In genomic region chr2:226742346-226742745, GRCh38 we compare ENCODE assay signal across 12 cellular contexts. TPM values are rescaled to one million over a fixed set of nuclear protein-coding genes. Genes with fewer than 3 reads are reported as not detected.
DNase-seq lines count a peak whose midpoint lies in the region; ATAC-seq, FAIRE-seq and TF ChIP-seq lines count a peak whose summit lies in the region.
"Had no signal": no experiment of that assay in that cellular context is flagged by ENCODE, and none has a peak within 500 bp of the region (broad histone marks: within the 10 kb centered on the region; RNA-seq: fewer than 3 reads in every experiment).

No MANE protein-coding gene starts in this region.

- H3K27me3 ChIP-seq in astrocyte (ENCODE audit: insufficient read depth, low read length) (no peaks in the 10 kb centered on the region), right cardiac atrium (ENCODE audit: control insufficient read depth, insufficient read depth) (no peaks in the 10 kb centered on the region), psoas muscle (ENCODE audit: insufficient read depth in 3 of 3, low read length in 2 of 3) (no peaks in the 10 kb centered on the region), foreskin keratinocyte (no peaks in the 10 kb centered on the region)

- H3K27ac ChIP-seq in astrocyte (ENCODE audit: low read depth, low read length) (peak overlapping the region; percentile 16), right cardiac atrium (ENCODE audit: low read length) (peak overlapping the region; percentile 69), psoas muscle (peak overlapping the region; percentile 91), foreskin keratinocyte (no peak overlapping the region)

- 22% methylated on average over 5 of the region's 5 CpGs for WGBS in right cardiac atrium
- 18 to 40% (median 24%) methylated on average over 5 of the region's 5 CpGs for WGBS in psoas muscle, 3 donors

- peaks cover 14% of the 10 kb centered on the region for H3K4me1 Mint-ChIP-seq in astrocyte (ENCODE audit: low read depth, unreplicated experiment)
- H3K4me1 Mint-ChIP-seq: memory B cell had no signal

- no peak for FAIRE-seq in astrocyte (lab: Jason Lieb, UNC)

- peak overlapping the region; percentile 21 for H3K4me2 ChIP-seq in astrocyte (ENCODE audit: low read length)

- peaks cover 98% of the 10 kb centered on the region for H3K79me2 ChIP-seq in astrocyte (ENCODE audit: insufficient read depth, low read length)

- H4K20me1 ChIP-seq in astrocyte (ENCODE audit: insufficient read depth, low read length) = peaks cover 52% of the 10 kb centered on the region

- no peak overlapping the region for H2AFZ ChIP-seq in astrocyte (ENCODE audit: low read depth, low read length)

- ATAC-seq in right cardiac atrium (peak; percentile 89 to 92), psoas muscle (peak; percentile 74 to 91 (median 89)), foreskin keratinocyte (no peak)
- ATAC-seq: activated naive CD8-positive, alpha-beta T cell treated with anti-CD3 and anti-CD28 coated beads, Interleukin-2, amount 50 U/mL, for 24 hours had no signal

- H3K27ac Mint-ChIP-seq in astrocyte (ENCODE audit: unreplicated experiment) = no peak overlapping the region
- H3K27ac Mint-ChIP-seq: activated naive CD8-positive, alpha-beta T cell treated with anti-CD3 and anti-CD28 coated beads, Interleukin-2, amount 50 U/mL, for 24 hours; stimulated activated naive CD8-positive, alpha-beta T cell treated with anti-CD3 and anti-CD28 coated beads, Interleukin-15, Interleukin-2, amounts not matched to agents 100 ng/mL and 50 ng/mL, for 24 hours had no signal

- intact Hi-C loops in right cardiac atrium (cut with DNase I) = loop anchor here in 1 of 4 donors (10.0 kb wide), 1 partner anchor 52 kb away; the partner anchor contains the start of gene IRS1
- intact Hi-C loops in psoas muscle (cut with DNase I) = loop anchor here (2.0 to 5.0 kb wide), 2 partner anchors 14 to 55 kb away; partner anchors contain the start of gene IRS1 (in 1 of the 2)

- DNase-seq in AG10803 (ENCODE audit: low read depth) (peak; percentile 31), astrocyte (ENCODE audit: low read depth) (peak; percentile 40), right cardiac atrium (peak; percentile 52 to 79 (median 62)), psoas muscle (peak; percentile 40 to 69), NCI-H748 (lab: John Stamatoyannopoulos, UW; ENCODE audit: unreplicated experiment) (no peak), SW 1271 (lab: John Stamatoyannopoulos, UW) (no peak), NCI-H510A (lab: John Stamatoyannopoulos, UW) (no peak), foreskin keratinocyte (no peak)
- DNase-seq: activated naive CD8-positive, alpha-beta T cell treated with anti-CD3 and anti-CD28 coated beads, Interleukin-2, amount 50 U/mL, for 24 hours; NCI-H774 had no signal

- peaks cover 23% of the 10 kb centered on the region for H3K36me3 Mint-ChIP-seq in astrocyte (ENCODE audit: low read depth, unreplicated experiment)
- H3K36me3 Mint-ChIP-seq: memory B cell had no signal

- H3K9me3 Mint-ChIP-seq in astrocyte (ENCODE audit: unreplicated experiment) = peaks cover 3% of the 10 kb centered on the region
- H3K9me3 Mint-ChIP-seq: activated naive CD8-positive, alpha-beta T cell treated with anti-CD3 and anti-CD28 coated beads, Interleukin-2, amount 50 U/mL, for 24 hours; memory B cell; stimulated activated naive CD8-positive, alpha-beta T cell treated with anti-CD3 and anti-CD28 coated beads, Interleukin-15, Interleukin-2, amounts not matched to agents 100 ng/mL and 50 ng/mL, for 24 hours had no signal

- no peak overlapping the region for H3K4me3 Mint-ChIP-seq in astrocyte (ENCODE audit: unreplicated experiment)
- H3K4me3 Mint-ChIP-seq: activated naive CD8-positive, alpha-beta T cell treated with anti-CD3 and anti-CD28 coated beads, Interleukin-2, amount 50 U/mL, for 24 hours; memory B cell; stimulated activated naive CD8-positive, alpha-beta T cell treated with anti-CD3 and anti-CD28 coated beads, Interleukin-15, Interleukin-2, amounts not matched to agents 100 ng/mL and 50 ng/mL, for 24 hours had no signal

- H3K36me3 ChIP-seq in astrocyte (ENCODE audit: insufficient read depth, low read length) (no peaks in the 10 kb centered on the region), psoas muscle (ENCODE audit: insufficient read depth in 1 of 2, low read depth in 1 of 2) (no peaks in the 10 kb centered on the region)

- H3K27me3 Mint-ChIP-seq in astrocyte (ENCODE audit: low read depth, unreplicated experiment) = no peaks in the 10 kb centered on the region
- H3K27me3 Mint-ChIP-seq: activated naive CD8-positive, alpha-beta T cell treated with anti-CD3 and anti-CD28 coated beads, Interleukin-2, amount 50 U/mL, for 24 hours; memory B cell; stimulated activated naive CD8-positive, alpha-beta T cell treated with anti-CD3 and anti-CD28 coated beads, Interleukin-15, Interleukin-2, amounts not matched to agents 100 ng/mL and 50 ng/mL, for 24 hours had no signal

- TF ChIP-seq CTCF in AG10803 (conservative IDR thresholded peaks at IDR 0.05; ENCODE audit: low read length) (no peak), astrocyte (IDR thresholded peaks at IDR 0.05; ENCODE audit: insufficient read depth, low read depth, low read length) (no peak), psoas muscle (IDR thresholded peaks at IDR 0.05) (no peak), foreskin keratinocyte (conservative IDR thresholded peaks at IDR 0.05) (no peak)

- H3K9me3 ChIP-seq in astrocyte (ENCODE audit: insufficient read depth, low read depth, low read length) (no peaks in the 10 kb centered on the region), right cardiac atrium (ENCODE audit: control insufficient read depth, low read length) (no peaks in the 10 kb centered on the region), psoas muscle (peaks cover 3% of the 10 kb centered on the region)

- H3K9ac ChIP-seq in astrocyte (ENCODE audit: low read length) = no peak overlapping the region

- H3K4me1 ChIP-seq in astrocyte (ENCODE audit: insufficient read depth, low read length) (peaks cover 12% of the 10 kb centered on the region), right cardiac atrium (ENCODE audit: control insufficient read depth, insufficient read depth, low read length) (peaks cover 9% of the 10 kb centered on the region), psoas muscle (peaks cover 58% of the 10 kb centered on the region), foreskin keratinocyte (no peaks in the 10 kb centered on the region)

- H3K4me3 ChIP-seq in AG10803 (ENCODE audit: low read length) (no peak overlapping the region), astrocyte (ENCODE audit: insufficient read depth, low read depth, low read length) (no peak overlapping the region), right cardiac atrium (ENCODE audit: low read length) (no peak overlapping the region), psoas muscle (peak overlapping the region; percentile 48)

RNA-seq across cellular contexts. Expression of gene IRS1, which starts 57.3 kb away (rescaled TPM):
- total RNA-seq in astrocyte (34.2 and 45.0 TPM in 2 replicates), right cardiac atrium (10 to 100 TPM; 14.2 to 16.0 (median 15.0) TPM), psoas muscle (10 to 100 TPM in 3 of 4 donors, 1 to 10 TPM in 1; 6.1 to 12.2 (median 11.6) TPM), foreskin keratinocyte (23.9 and 31.9 TPM in 2 replicates)
- polyA plus RNA-seq in right cardiac atrium (6.2 TPM), psoas muscle (10 to 100 TPM in 2 of 3 donors, 1 to 10 TPM in 1; 2.5 to 21.0 (median 17.1) TPM), foreskin keratinocyte (5.7 and 10.1 TPM in 2 replicates)

Comparison
In these comparisons a context has a peak if more than half of its experiments do, and no peak if none do; other contexts are left out.
1. DNase-seq: peak in AG10803 (single experiment), astrocyte (single experiment), right cardiac atrium (3 of 3) and psoas muscle (2 of 2); none in NCI-H748 (single experiment), SW 1271 (0 of 2), NCI-H510A (single experiment) and foreskin keratinocyte (0 of 2).